In the genomic region with DNA sequence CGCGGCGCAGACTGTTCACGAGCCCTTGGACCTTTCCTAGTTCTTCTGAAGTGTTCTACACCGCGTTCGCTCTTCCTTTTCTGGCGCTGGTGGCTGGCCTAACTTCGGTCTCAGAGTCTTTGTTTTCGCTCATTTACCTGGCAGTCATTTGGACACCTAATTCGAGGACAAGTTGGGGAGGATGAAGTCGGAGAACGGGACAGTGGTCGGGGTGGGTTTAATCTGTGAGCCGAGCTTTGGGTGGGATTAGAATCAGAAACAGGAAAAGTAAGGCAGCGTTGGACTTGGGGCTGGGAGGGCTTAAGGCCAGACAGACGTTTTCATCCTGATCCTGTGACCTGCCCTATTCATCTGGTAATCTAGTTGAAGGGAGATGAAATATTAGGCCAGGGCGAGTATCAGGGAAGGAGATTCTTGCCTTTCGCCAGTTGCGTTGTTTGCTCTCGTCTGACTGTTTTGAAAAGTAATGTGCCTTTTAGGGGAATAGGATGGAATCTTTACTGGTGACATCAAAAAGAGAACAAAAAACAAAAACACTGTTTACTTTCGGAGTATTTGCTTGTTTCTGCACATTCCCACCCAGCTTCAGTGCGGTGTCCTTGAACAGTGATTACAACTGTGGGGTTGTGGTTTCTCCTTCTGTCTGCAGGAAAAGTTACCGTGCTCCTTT, we compare ENCODE assay signal across 8 cellular contexts. TPM values are rescaled to one million over a fixed set of nuclear protein-coding genes. Genes with fewer than 3 reads are reported as not detected.
DNase-seq lines count a peak whose midpoint lies in the region; ATAC-seq, FAIRE-seq and TF ChIP-seq lines count a peak whose summit lies in the region.

No MANE protein-coding gene starts in this region.

- peak overlapping the region; percentile 5 for H4K12ac ChIP-seq in trophoblast cell (ENCODE audit: low read depth, low read length)

- peak overlapping the region; percentile 60 for H3K27ac ChIP-seq in foreskin keratinocyte
- peak overlapping the region; percentile 98 for H3K27ac ChIP-seq in trophoblast cell (ENCODE audit: low read depth, low read length)

- peak overlapping the region; percentile 16 for H2BK12ac ChIP-seq in trophoblast cell (ENCODE audit: low read length)

- peak overlapping the region; percentile 64 for H3K14ac ChIP-seq in trophoblast cell (ENCODE audit: low read length)

- H3K79me2 ChIP-seq in trophoblast cell (ENCODE audit: control insufficient read depth, insufficient read depth, low read length, poor library complexity), result peaks cover 16% of the 10 kb centered on the region

- H2BK5ac ChIP-seq in trophoblast cell (ENCODE audit: low read depth, low read length, poor library complexity), result peak overlapping the region; percentile 80

- no peak overlapping the region for H3K23ac ChIP-seq in trophoblast cell (ENCODE audit: low read length)

- H3K18ac ChIP-seq in trophoblast cell (ENCODE audit: low read length), result peak overlapping the region; percentile 70

- H3K4ac ChIP-seq in trophoblast cell (ENCODE audit: low read depth, low read length), result peak overlapping the region; percentile 81

- peak overlapping the region; percentile 41 for H4K8ac ChIP-seq in trophoblast cell (ENCODE audit: low read depth, low read length)

- peak overlapping the region; percentile 81 for H3K4me2 ChIP-seq in trophoblast cell (ENCODE audit: low read length)

- no peaks in the 10 kb centered on the region for H3K27me3 Mint-ChIP-seq in Caco-2 (ENCODE audit: insufficient read depth, unreplicated experiment)

- no peak for DNase-seq in Caco-2
- DNase-seq in HFF-Myc (ENCODE audit: extremely low read depth, low read depth), result no peak
- peak; percentile 32 to 63 for DNase-seq in foreskin keratinocyte
- no peak for DNase-seq in trophoblast cell
- DNase-seq in occipital lobe (lab: John Stamatoyannopoulos, UW), result no peak
- DNase-seq in HTR-8/SVneo (ENCODE audit: insufficient read length, low spot score), result no peak

- no peaks in the 10 kb centered on the region for H3K27me3 ChIP-seq in Caco-2 (replicated peaks; ENCODE audit: control insufficient read depth, insufficient read depth, low read length)
- no peaks in the 10 kb centered on the region for H3K27me3 ChIP-seq in foreskin keratinocyte
- H3K27me3 ChIP-seq in trophoblast cell (ENCODE audit: insufficient read depth, low read length), result no peaks in the 10 kb centered on the region

- peak overlapping the region; percentile 89 for H3K4me3 Mint-ChIP-seq in Caco-2 (ENCODE audit: unreplicated experiment)

- WGBS in trophoblast cell (ENCODE audit: extremely low coverage, insufficient coverage, insufficient read length), result no CpG with 5 or more reads among the region's 24 CpGs

- TSS peak; percentile 56 for BruUV-seq in Caco-2 (replicated peaks; lab: Mats Ljungman, UMichigan)

- no peaks in the 10 kb centered on the region for H3K9me3 Mint-ChIP-seq in Caco-2 (ENCODE audit: unreplicated experiment)

- H3K36me3 ChIP-seq in Caco-2 (ENCODE audit: control insufficient read depth, insufficient read depth, low read length), result no peaks in the 10 kb centered on the region
- no peaks in the 10 kb centered on the region for H3K36me3 ChIP-seq in trophoblast cell (ENCODE audit: control insufficient read depth in 1 of 2, insufficient read depth in 2 of 2, low read length in 2 of 2)

- no peak overlapping the region for H2AK5ac ChIP-seq in trophoblast cell (ENCODE audit: low read length)

- H3K4me3 ChIP-seq in Caco-2 (ENCODE audit: low read depth, low read length) (peak overlapping the region; percentile 96), HFF-Myc (replicated peaks; ENCODE audit: low read depth, low read length) (peak overlapping the region; percentile 95), WI38 (ENCODE audit: low read depth, low read length) (peak overlapping the region; percentile 89), trophoblast cell (ENCODE audit: low read depth, low read length) (peak overlapping the region; percentile 82)

- peaks cover 7% of the 10 kb centered on the region for H3K4me1 Mint-ChIP-seq in Caco-2 (ENCODE audit: low read depth, unreplicated experiment)

- H3K9ac ChIP-seq in trophoblast cell (ENCODE audit: low read length), result peak overlapping the region; percentile 73

- H3K4me1 ChIP-seq in Caco-2, result peaks cover 26% of the 10 kb centered on the region
- peaks cover 25% of the 10 kb centered on the region for H3K4me1 ChIP-seq in foreskin keratinocyte
- no peaks in the 10 kb centered on the region for H3K4me1 ChIP-seq in trophoblast cell (ENCODE audit: control insufficient read depth in 1 of 2, insufficient read depth in 2 of 2, low read length in 2 of 2)

- peak overlapping the region; percentile 88 for H2AFZ ChIP-seq in trophoblast cell (ENCODE audit: insufficient read depth, low read length, poor library complexity)

- peak overlapping the region; percentile 75 for H3K27ac Mint-ChIP-seq in Caco-2 (ENCODE audit: unreplicated experiment)

- H3K9me3 ChIP-seq in Caco-2 (no peaks in the 10 kb centered on the region), trophoblast cell (ENCODE audit: insufficient read depth, low read depth, low read length) (no peaks in the 10 kb centered on the region)

- H2BK120ac ChIP-seq in trophoblast cell (ENCODE audit: insufficient read depth, low read length, poor library complexity), result no peak overlapping the region

- peak overlapping the region; percentile 46 for H4K91ac ChIP-seq in trophoblast cell (ENCODE audit: low read depth, low read length)

- ATAC-seq in foreskin keratinocyte, result no peak
- no peak for ATAC-seq in HG02623 (IDR thresholded peaks at IDR 0.05; ENCODE audit: unreplicated experiment)

- peaks cover 24% of the 10 kb centered on the region for H3K79me1 ChIP-seq in trophoblast cell (ENCODE audit: low read length)

- TF ChIP-seq CTCF in Caco-2 (IDR thresholded peaks at IDR 0.05; ENCODE audit: insufficient read depth in 1 of 2, low read depth in 1 of 2, low read length in 1 of 2, severe bottlenecking in 1 of 2, unreplicated experiment in 1 of 2) (no peak), HFF-Myc (IDR thresholded peaks at IDR 0.05; ENCODE audit: low read depth, low read length, missing control alignments) (no peak), WI38 (IDR thresholded peaks at IDR 0.05; ENCODE audit: low read depth, low read length) (no peak), foreskin keratinocyte (conservative IDR thresholded peaks at IDR 0.05) (no peak)

- CTCF ChIA-PET in Caco-2 (lab: Charles Lee), result no interaction called here

- intact Hi-C loops in Caco-2 (cut with micrococcal nuclease; ENCODE audit: unreplicated experiment), result loop anchor here (1.0 to 10.0 kb wide), 8 partner anchors 324 to 881 kb away; no protein-coding TSS in a partner anchor

- peaks cover 11% of the 10 kb centered on the region for H3K36me3 Mint-ChIP-seq in Caco-2 (ENCODE audit: insufficient read depth, unreplicated experiment)

- POLR2A ChIA-PET in Caco-2 (lab: Charles Lee), result interaction anchor here (0.5 kb wide), 1 partner anchor 202 kb away, joined by 8 read pairs; no protein-coding TSS in a partner anchor

- FAIRE-seq in HTR-8/SVneo (lab: Jason Lieb, UNC), result no peak

RNA-seq across cellular contexts. Expression of a gene that starts 1.9 kb away (rescaled TPM):
- total RNA-seq in Caco-2 (2022), result 29.0 and 30.2 TPM in 2 replicates
- total RNA-seq in foreskin keratinocyte, result 11.9 and 13.4 TPM in 2 replicates
- 4.0 and 5.8 TPM in 2 replicates for polyA plus RNA-seq in foreskin keratinocyte
- 11.2 and 11.6 TPM in 2 replicates for polyA plus RNA-seq in trophoblast cell (2013)
- 137 TPM for total RNA-seq in occipital lobe

Comparison
In these comparisons a context has a peak if more than half of its experiments do, and no peak if none do; other contexts are left out.
1. DNase-seq: peak in foreskin keratinocyte (2 of 2); none in Caco-2 (0 of 2), HFF-Myc (single experiment), trophoblast cell (0 of 2), occipital lobe (single experiment) and HTR-8/SVneo (single experiment).
2. Peak in every context shown above with its lines, with median percentiles within 50 percentile points of each other: H3K4me3 ChIP-seq.